ENCODE assay signal across 25 cellular contexts in the genomic region with DNA sequence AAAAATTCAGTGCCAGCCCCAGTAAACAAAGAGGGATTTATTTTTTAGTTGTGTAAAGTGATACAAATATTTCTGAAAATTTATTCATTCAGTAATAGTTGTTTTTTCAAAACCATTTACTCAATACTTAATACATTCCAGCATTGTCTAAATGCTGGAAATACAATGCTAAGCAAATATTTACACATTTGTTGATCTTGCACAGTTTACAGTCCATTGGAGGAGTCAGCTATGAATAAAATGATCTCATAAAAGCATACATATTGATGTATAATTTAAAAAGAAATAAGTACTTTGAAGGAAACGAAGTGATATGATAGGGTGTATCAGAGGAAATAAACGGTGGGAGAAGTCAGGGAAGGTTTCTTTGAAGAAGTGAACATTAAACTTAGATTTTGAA.
"Had no signal": no experiment of that assay in that cellular context is flagged by ENCODE, and none has a peak within 500 bp of the region (broad histone marks: within the 10 kb centered on the region; RNA-seq: fewer than 3 reads in every experiment).

No MANE protein-coding gene starts in this region.

- H3K9me3 ChIP-seq: ovary, psoas muscle, right lobe of liver, sigmoid colon, stomach, thoracic aorta, thyroid gland, tibial nerve, upper lobe of left lung, vagina had no signal

- DNase-seq: natural killer cell; occipital lobe; ovary; posterior cingulate gyrus; psoas muscle; right cardiac atrium; right lobe of liver; sigmoid colon; small intestine; stimulated activated CD4-positive, alpha-beta T cell treated with anti-CD3 and anti-CD28 coated beads, Interleukin-15, amount 100 ng/mL, for 24 hours; stimulated activated CD4-positive, alpha-beta T cell treated with anti-CD3 and anti-CD28 coated beads, Interleukin-2, amount 100 ng/mL, for 24 hours; stimulated activated CD4-positive, alpha-beta T cell treated with anti-CD3 and anti-CD28 coated beads, Interleukin-2, amount 100 ng/mL, for 48 hours; stimulated activated CD4-positive, alpha-beta T cell treated with anti-CD3 and anti-CD28 coated beads, Interleukin-4, amount 100 ng/mL, for 24 hours; stimulated activated naive B cell treated with anti-CD40 and anti-IgM and Interleukin-4, amounts not matched to agents 10 μg/mL and 1 μg/mL and 100 μg/mL, for 72 hours; stimulated activated naive CD4-positive, alpha-beta T cell treated with Interleukin-2 at 50 U/mL for 16 hours; stomach; thyroid gland; trophoblast cell; upper lobe of left lung had no signal

- H3K36me3 ChIP-seq: neural progenitor cell, ovary, right lobe of liver, sigmoid colon, stomach, thoracic aorta, thyroid gland, tibial nerve, upper lobe of left lung, vagina had no signal

- H3K4me2 ChIP-seq: neural progenitor cell had no signal

- H3K4me3 ChIP-seq: neural progenitor cell, ovary, psoas muscle, right lobe of liver, sigmoid colon, stomach, thoracic aorta, thyroid gland, tibial nerve, upper lobe of left lung, vagina had no signal

- H3K27ac ChIP-seq: neural progenitor cell, ovary, parathyroid adenoma, psoas muscle, right lobe of liver, sigmoid colon, stomach, thoracic aorta, thyroid gland, tibial nerve, upper lobe of left lung, vagina had no signal

- H3K4me1 ChIP-seq: neural progenitor cell, parathyroid adenoma, psoas muscle, right lobe of liver, sigmoid colon, stomach, thyroid gland, tibial nerve, upper lobe of left lung, vagina had no signal

- H3K79me2 ChIP-seq: parathyroid adenoma had no signal

- H2AFZ ChIP-seq: neural progenitor cell, parathyroid adenoma had no signal

- H3K9ac ChIP-seq: neural progenitor cell, parathyroid adenoma had no signal

- H3K27me3 ChIP-seq: neural progenitor cell, ovary, right lobe of liver, sigmoid colon, stomach, thyroid gland, tibial nerve, upper lobe of left lung, vagina had no signal

- ATAC-seq: natural killer cell; psoas muscle; right cardiac atrium; right lobe of liver; stimulated activated effector memory CD8-positive, alpha-beta T cell treated with anti-CD3 and anti-CD28 coated beads, Interleukin-12 subunit alpha, Interleukin-12 subunit beta, amount 100 ng/mL, for 72 hours; stimulated activated naive B cell treated with anti-CD40 and anti-IgM and Interleukin-4, amounts not matched to agents 10 μg/mL and 1 μg/mL and 100 μg/mL, for 72 hours had no signal
